Comparison of ENCODE assay signal across 6 cellular contexts in genomic region chr13:38301236-38301635, GRCh38.
"Had no signal": no experiment of that assay in that cellular context is flagged by ENCODE, and none has a peak within 500 bp of the region (broad histone marks: within the 10 kb centered on the region; RNA-seq: fewer than 3 reads in every experiment).

No MANE protein-coding gene starts in this region.

- ATAC-seq: GM23338, HepG2 had no signal

- H3K4me3 Mint-ChIP-seq: GM23338, H9, IgD-negative memory B cell had no signal

- H3K27me3 Mint-ChIP-seq: IgD-negative memory B cell had no signal

- H3K9me3 Mint-ChIP-seq: GM23338, H9, IgD-negative memory B cell had no signal

- DNase-seq: H9, HCEC 1CT, KBM-7 had no signal

- H3K4me1 Mint-ChIP-seq: GM23338, H9, IgD-negative memory B cell had no signal

- H3K27ac Mint-ChIP-seq: GM23338, H9, IgD-negative memory B cell had no signal

- H3K36me3 Mint-ChIP-seq: IgD-negative memory B cell had no signal
